ENCODE assay signal across 9 cellular contexts in genomic region chr17:71959129-71959528, GRCh38.
A peak's percentile ranks its signal among the peaks of the same experiment; 100 is the strongest.
DNase-seq lines count a peak whose midpoint lies in the region; ATAC-seq and TF ChIP-seq lines count a peak whose summit lies in the region.
"Had no signal": no experiment of that assay in that cellular context is flagged by ENCODE, and none has a peak within 500 bp of the region (broad histone marks: within the 10 kb centered on the region; RNA-seq: fewer than 3 reads in every experiment).

No MANE protein-coding gene starts in this region.

- H3K27ac Mint-ChIP-seq in chondrocyte (ENCODE audit: unreplicated experiment): no peak overlapping the region
- H3K27ac Mint-ChIP-seq: natural killer cell treated with Interleukin-12 subunit alpha and Interleukin-12 subunit beta and Interleukin-15 and Interleukin-18, amount 100 ng/mL, for 72 hours had no signal

- intact Hi-C loops in psoas muscle (cut with DNase I): no loop called here

- H3K4me1 ChIP-seq in psoas muscle (no peaks in the 10 kb centered on the region), neuronal stem cell (ENCODE audit: control insufficient read depth in 2 of 2, insufficient read depth in 1 of 2, low read depth in 1 of 2, low read length in 2 of 2) (no peaks in the 10 kb centered on the region)

- peak; percentile 77 for TF ChIP-seq CTCF in chondrocyte (IDR thresholded peaks at IDR 0.05)
- TF ChIP-seq CTCF in psoas muscle (IDR thresholded peaks at IDR 0.05): peak; percentile 41

- DNase-seq in NCI-H1105 treated with DMSO at 0.1 percent for 48 hours (lab: John Stamatoyannopoulos, UW) (peak; percentile 0), NCI-H1105 (lab: John Stamatoyannopoulos, UW) (no peak), M059J (ENCODE audit: low read depth) (peak; percentile 15), chondrocyte (ENCODE audit: low spot score) (no peak), psoas muscle (no peak), neuronal stem cell (ENCODE audit: low spot score) (no peak), NOMO-1 (lab: John Stamatoyannopoulos, UW; ENCODE audit: unreplicated experiment in 2 of 2) (no peak)

- H3K4me3 Mint-ChIP-seq in chondrocyte (ENCODE audit: unreplicated experiment): no peak overlapping the region
- H3K4me3 Mint-ChIP-seq: natural killer cell treated with Interleukin-12 subunit alpha and Interleukin-12 subunit beta and Interleukin-15 and Interleukin-18, amount 100 ng/mL, for 72 hours had no signal

- H3K9ac ChIP-seq in neuronal stem cell (ENCODE audit: low read depth, low read length, poor library complexity): no peak overlapping the region

- H3K27ac ChIP-seq in psoas muscle (no peak overlapping the region), neuronal stem cell (replicated peaks; ENCODE audit: low read length) (no peak overlapping the region)

- H3K23ac ChIP-seq in neuronal stem cell (ENCODE audit: low read depth, low read length, poor library complexity): no peak overlapping the region

- H3K14ac ChIP-seq in neuronal stem cell (ENCODE audit: low read length): no peak overlapping the region

- H2BK5ac ChIP-seq in neuronal stem cell (ENCODE audit: low read length): no peak overlapping the region

- H2BK120ac ChIP-seq in neuronal stem cell (ENCODE audit: low read depth, low read length): no peak overlapping the region

- no peak overlapping the region for H2AFZ ChIP-seq in neuronal stem cell (ENCODE audit: low read length)

- H3K9me3 Mint-ChIP-seq in chondrocyte (ENCODE audit: low read depth): no peaks in the 10 kb centered on the region

- H3K36me3 ChIP-seq in psoas muscle (ENCODE audit: insufficient read depth in 1 of 2, low read depth in 1 of 2) (no peaks in the 10 kb centered on the region), neuronal stem cell (replicated peaks in 1 of 2; ENCODE audit: control insufficient read depth in 2 of 2, insufficient read depth in 2 of 2, low read length in 2 of 2) (no peaks in the 10 kb centered on the region)

- H2AK5ac ChIP-seq in neuronal stem cell (ENCODE audit: low read depth, low read length): no peak overlapping the region

- H3K18ac ChIP-seq in neuronal stem cell (ENCODE audit: low read length): no peak overlapping the region

- H2BK15ac ChIP-seq in neuronal stem cell (ENCODE audit: low read length): no peak overlapping the region

- no peaks in the 10 kb centered on the region for H3K27me3 ChIP-seq in psoas muscle (ENCODE audit: insufficient read depth in 3 of 3, low read length in 2 of 3)
- no peaks in the 10 kb centered on the region for H3K27me3 ChIP-seq in neuronal stem cell (ENCODE audit: control insufficient read depth in 3 of 3, insufficient read depth in 3 of 3, low read depth in 1 of 3, low read length in 3 of 3)

- H4K8ac ChIP-seq in neuronal stem cell (ENCODE audit: low read depth, low read length): no peak overlapping the region

- no peak overlapping the region for H3K4ac ChIP-seq in neuronal stem cell (ENCODE audit: low read length)

- no peak overlapping the region for H4K91ac ChIP-seq in neuronal stem cell (ENCODE audit: low read depth, low read length, poor library complexity)

- peaks cover 3% of the 10 kb centered on the region for H3K4me1 Mint-ChIP-seq in chondrocyte (ENCODE audit: low read depth)

- no peak overlapping the region for H2BK12ac ChIP-seq in neuronal stem cell (ENCODE audit: low read length)

- ATAC-seq in psoas muscle: peak in 1 of 4 donors; percentile 51
- ATAC-seq in GM21367 (IDR thresholded peaks at IDR 0.05; ENCODE audit: unreplicated experiment): no peak
- ATAC-seq: natural killer cell treated with Interleukin-12 subunit alpha and Interleukin-12 subunit beta and Interleukin-15 and Interleukin-18, amount 100 ng/mL, for 72 hours had no signal

- H3K9me3 ChIP-seq in psoas muscle (no peaks in the 10 kb centered on the region), neuronal stem cell (replicated peaks in 1 of 2; ENCODE audit: control insufficient read depth in 2 of 2, insufficient read depth in 1 of 2, low read depth in 1 of 2, low read length in 2 of 2) (peaks cover 0 to 2% of the 10 kb centered on the region in 2 donors)

- no peaks in the 10 kb centered on the region for H3K79me1 ChIP-seq in neuronal stem cell (ENCODE audit: low read depth, low read length)

- WGBS in psoas muscle, 3 donors: 76 to 81% (median 81%) methylated on average over 3 of the region's 3 CpGs
- no CpG with 5 or more reads among the region's 3 CpGs for WGBS in neuronal stem cell (ENCODE audit: extremely low coverage in 2 of 2, insufficient read length in 2 of 2, insufficient replicate concordance in 1 of 2), 2 donors

- no peaks in the 10 kb centered on the region for H3K27me3 Mint-ChIP-seq in chondrocyte (ENCODE audit: low read depth)
- H3K27me3 Mint-ChIP-seq: natural killer cell treated with Interleukin-12 subunit alpha and Interleukin-12 subunit beta and Interleukin-15 and Interleukin-18, amount 100 ng/mL, for 72 hours had no signal

- H3K4me2 ChIP-seq in neuronal stem cell (ENCODE audit: insufficient read depth, low read length, poor library complexity, severe bottlenecking): no peak overlapping the region

- H3K4me3 ChIP-seq in psoas muscle (no peak overlapping the region), neuronal stem cell (ENCODE audit: low read length in 2 of 2) (no peak overlapping the region)

- no peaks in the 10 kb centered on the region for H3K36me3 Mint-ChIP-seq in chondrocyte (ENCODE audit: low read depth)
- H3K36me3 Mint-ChIP-seq: natural killer cell treated with Interleukin-12 subunit alpha and Interleukin-12 subunit beta and Interleukin-15 and Interleukin-18, amount 100 ng/mL, for 72 hours had no signal

Comparison
In these comparisons a context has a peak if more than half of its experiments do, and no peak if none do; other contexts are left out.
1. DNase-seq: peak in NCI-H1105 treated with DMSO at 0.1 percent for 48 hours (single experiment) and M059J (single experiment); none in NCI-H1105 (single experiment), chondrocyte (single experiment), psoas muscle (0 of 2), neuronal stem cell (single experiment) and NOMO-1 (0 of 2).